ENCODE assay signal across 29 cellular contexts in the genomic region with DNA sequence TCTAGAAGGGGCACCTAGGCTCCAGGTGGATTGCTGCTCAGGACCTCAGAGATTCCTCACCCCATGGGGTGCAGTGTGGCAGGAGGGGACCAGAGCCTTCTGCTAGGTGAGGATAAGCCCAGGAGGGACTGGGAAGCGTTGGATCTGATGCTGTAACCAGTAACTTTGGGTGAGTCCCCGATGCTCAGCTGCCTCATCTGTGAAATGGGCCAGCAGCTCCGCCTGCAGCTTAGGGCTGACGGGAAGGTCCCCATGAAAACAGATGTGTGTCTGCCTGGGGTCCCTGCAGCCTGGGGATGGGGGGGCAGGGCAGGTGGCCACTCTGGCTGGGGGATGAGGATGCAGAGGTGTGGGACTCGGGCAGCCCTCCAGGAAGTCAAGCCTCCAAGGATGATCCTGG.
"Had no signal": no experiment of that assay in that cellular context is flagged by ENCODE, and none has a peak within 500 bp of the region (broad histone marks: within the 10 kb centered on the region; RNA-seq: fewer than 3 reads in every experiment).

No MANE protein-coding gene starts in this region.

- H3K9me3 Mint-ChIP-seq: activated CD4-positive, alpha-beta memory T cell treated with anti-CD3 and anti-CD28 coated beads, Interleukin-2, amount 10 ng/mL, durations not matched to agents 7 days and 5 days; activated CD4-positive, alpha-beta T cell treated with anti-CD3 and anti-CD28 coated beads, Interleukin-2, amount 10 ng/mL, durations not matched to agents 7 days and 5 days; activated T-cell treated with anti-CD3 and anti-CD28 coated beads, Interleukin-2, amount 50 U/mL, for 24 hours; activated T-cell treated with anti-CD3 and anti-CD28 coated beads, Interleukin-2, amount 50 U/mL, for 72 hours; central memory CD8-positive, alpha-beta T cell; dendritic cell treated with granulocyte-macrophage colony-stimulating factor and Interleukin-4, amounts not matched to agents 40 ng/mL and 50 ng/mL, for 4 days had no signal

- FAIRE-seq: astrocyte, bronchial epithelial cell, frontal cortex had no signal

- H3K36me3 ChIP-seq: brain microvascular endothelial cell had no signal

- H3K36me3 Mint-ChIP-seq: activated naive CD8-positive, alpha-beta T cell had no signal

- ATAC-seq: activated T-cell treated with anti-CD3 and anti-CD28 coated beads, Interleukin-2, amount 50 U/mL, for 72 hours; esophagus mucosa had no signal

- H3K4me3 Mint-ChIP-seq: activated CD4-positive, alpha-beta memory T cell treated with anti-CD3 and anti-CD28 coated beads, Interleukin-2, amount 10 ng/mL, durations not matched to agents 7 days and 5 days; activated CD4-positive, alpha-beta T cell treated with anti-CD3 and anti-CD28 coated beads, Interleukin-2, amount 10 ng/mL, durations not matched to agents 7 days and 5 days; activated T-cell treated with anti-CD3 and anti-CD28 coated beads, Interleukin-2, amount 50 U/mL, for 24 hours; activated T-cell treated with anti-CD3 and anti-CD28 coated beads, Interleukin-2, amount 50 U/mL, for 72 hours; central memory CD8-positive, alpha-beta T cell; dendritic cell treated with granulocyte-macrophage colony-stimulating factor and Interleukin-4, amounts not matched to agents 40 ng/mL and 50 ng/mL, for 4 days; endodermal cell had no signal

- H3K27ac ChIP-seq: brain microvascular endothelial cell, coronary artery, dorsolateral prefrontal cortex had no signal

- DNase-seq: activated CD4-positive, alpha-beta memory T cell treated with anti-CD3 and anti-CD28 coated beads, Interleukin-2, amount 10 ng/mL, durations not matched to agents 7 days and 5 days; activated CD4-positive, alpha-beta T cell treated with anti-CD3 and anti-CD28 coated beads for 1 hour; activated CD4-positive, alpha-beta T cell treated with anti-CD3 and anti-CD28 coated beads for 4 hours; activated CD4-positive, alpha-beta T cell treated with anti-CD3 and anti-CD28 coated beads, Interleukin-2, amount 10 ng/mL, durations not matched to agents 7 days and 5 days; activated CD4-positive, alpha-beta T cell treated with anti-CD3 and anti-CD28 coated beads, Interleukin-2, amount 50 U/mL, for 4 hours; activated CD8-positive, alpha-beta memory T cell treated with anti-CD3 and anti-CD28 coated beads, Interleukin-2, amount 50 U/mL, for 48 hours; activated gamma-delta T cell; activated naive CD4-positive, alpha-beta T cell; activated naive CD4-positive, alpha-beta T cell treated with anti-CD3 and anti-CD28 coated beads, Interleukin-2, amount 50 U/mL, for 16 hours; activated T-cell treated with anti-CD3 and anti-CD28 coated beads for 4 hours; activated T-cell treated with anti-CD3 and anti-CD28 coated beads, Interleukin-2, amount 50 U/mL, for 24 hours; activated T-cell treated with anti-CD3 and anti-CD28 coated beads, Interleukin-2, amount 50 U/mL, for 72 hours; amniotic stem cell; anterior cingulate cortex; brain microvascular endothelial cell; dorsolateral prefrontal cortex; effector memory CD4-positive, alpha-beta T cell; endodermal cell; foreskin fibroblast; glutamatergic neuron; T-helper 2 cell had no signal

- H3K27ac Mint-ChIP-seq: activated CD4-positive, alpha-beta memory T cell treated with anti-CD3 and anti-CD28 coated beads, Interleukin-2, amount 10 ng/mL, durations not matched to agents 7 days and 5 days; activated CD4-positive, alpha-beta T cell treated with anti-CD3 and anti-CD28 coated beads, Interleukin-2, amount 10 ng/mL, durations not matched to agents 7 days and 5 days; activated naive CD8-positive, alpha-beta T cell; activated T-cell treated with anti-CD3 and anti-CD28 coated beads, Interleukin-2, amount 50 U/mL, for 24 hours; activated T-cell treated with anti-CD3 and anti-CD28 coated beads, Interleukin-2, amount 50 U/mL, for 72 hours; dendritic cell treated with granulocyte-macrophage colony-stimulating factor and Interleukin-4, amounts not matched to agents 40 ng/mL and 50 ng/mL, for 4 days; endodermal cell had no signal

- H3K4me1 Mint-ChIP-seq: central memory CD8-positive, alpha-beta T cell; endodermal cell had no signal

- H3K4me3 ChIP-seq: coronary artery, dorsolateral prefrontal cortex had no signal
